In the genomic region with DNA sequence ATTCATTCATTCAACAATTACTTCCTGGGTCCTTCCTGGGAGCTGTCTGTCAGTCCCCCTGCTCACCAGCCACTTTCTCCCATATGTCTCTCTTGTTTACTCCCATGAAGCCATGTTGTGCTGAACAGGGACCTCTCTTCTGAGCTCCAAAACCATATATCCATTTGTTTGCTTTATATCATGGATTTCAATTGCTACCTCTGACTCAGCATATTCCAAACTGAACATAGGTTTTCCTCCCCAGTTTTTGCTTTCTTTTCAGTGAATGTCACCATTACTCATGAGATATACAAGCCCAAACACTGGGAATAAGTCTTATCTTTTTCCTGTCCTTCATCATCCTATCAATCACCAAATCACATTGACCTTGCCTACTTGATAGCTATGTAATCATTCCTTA, we compare ENCODE assay signal across 1 cellular context.
TF ChIP-seq lines count a peak whose summit lies in the region.

No MANE protein-coding gene starts in this region.

TF ChIP-seq in K562, 482 proteins besides CTCF, POLR2A, EP300 and RAD21 (continued from another document):
- TF ChIP-seq, protein P1, sequence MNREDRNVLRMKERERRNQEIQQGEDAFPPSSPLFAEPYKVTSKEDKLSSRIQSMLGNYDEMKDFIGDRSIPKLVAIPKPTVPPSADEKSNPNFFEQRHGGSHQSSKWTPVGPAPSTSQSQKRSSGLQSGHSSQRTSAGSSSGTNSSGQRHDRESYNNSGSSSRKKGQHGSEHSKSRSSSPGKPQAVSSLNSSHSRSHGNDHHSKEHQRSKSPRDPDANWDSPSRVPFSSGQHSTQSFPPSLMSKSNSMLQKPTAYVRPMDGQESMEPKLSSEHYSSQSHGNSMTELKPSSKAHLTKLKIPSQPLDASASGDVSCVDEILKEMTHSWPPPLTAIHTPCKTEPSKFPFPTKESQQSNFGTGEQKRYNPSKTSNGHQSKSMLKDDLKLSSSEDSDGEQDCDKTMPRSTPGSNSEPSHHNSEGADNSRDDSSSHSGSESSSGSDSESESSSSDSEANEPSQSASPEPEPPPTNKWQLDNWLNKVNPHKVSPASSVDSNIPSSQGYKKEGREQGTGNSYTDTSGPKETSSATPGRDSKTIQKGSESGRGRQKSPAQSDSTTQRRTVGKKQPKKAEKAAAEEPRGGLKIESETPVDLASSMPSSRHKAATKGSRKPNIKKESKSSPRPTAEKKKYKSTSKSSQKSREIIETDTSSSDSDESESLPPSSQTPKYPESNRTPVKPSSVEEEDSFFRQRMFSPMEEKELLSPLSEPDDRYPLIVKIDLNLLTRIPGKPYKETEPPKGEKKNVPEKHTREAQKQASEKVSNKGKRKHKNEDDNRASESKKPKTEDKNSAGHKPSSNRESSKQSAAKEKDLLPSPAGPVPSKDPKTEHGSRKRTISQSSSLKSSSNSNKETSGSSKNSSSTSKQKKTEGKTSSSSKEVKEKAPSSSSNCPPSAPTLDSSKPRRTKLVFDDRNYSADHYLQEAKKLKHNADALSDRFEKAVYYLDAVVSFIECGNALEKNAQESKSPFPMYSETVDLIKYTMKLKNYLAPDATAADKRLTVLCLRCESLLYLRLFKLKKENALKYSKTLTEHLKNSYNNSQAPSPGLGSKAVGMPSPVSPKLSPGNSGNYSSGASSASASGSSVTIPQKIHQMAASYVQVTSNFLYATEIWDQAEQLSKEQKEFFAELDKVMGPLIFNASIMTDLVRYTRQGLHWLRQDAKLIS (CRISPR knock-in tag; IDR thresholded peaks at IDR 0.05) = no peak
TF ChIP-seq in K562: peak in this region for 10.
